ENCODE assay signal across 14 cellular contexts in the genomic region with DNA sequence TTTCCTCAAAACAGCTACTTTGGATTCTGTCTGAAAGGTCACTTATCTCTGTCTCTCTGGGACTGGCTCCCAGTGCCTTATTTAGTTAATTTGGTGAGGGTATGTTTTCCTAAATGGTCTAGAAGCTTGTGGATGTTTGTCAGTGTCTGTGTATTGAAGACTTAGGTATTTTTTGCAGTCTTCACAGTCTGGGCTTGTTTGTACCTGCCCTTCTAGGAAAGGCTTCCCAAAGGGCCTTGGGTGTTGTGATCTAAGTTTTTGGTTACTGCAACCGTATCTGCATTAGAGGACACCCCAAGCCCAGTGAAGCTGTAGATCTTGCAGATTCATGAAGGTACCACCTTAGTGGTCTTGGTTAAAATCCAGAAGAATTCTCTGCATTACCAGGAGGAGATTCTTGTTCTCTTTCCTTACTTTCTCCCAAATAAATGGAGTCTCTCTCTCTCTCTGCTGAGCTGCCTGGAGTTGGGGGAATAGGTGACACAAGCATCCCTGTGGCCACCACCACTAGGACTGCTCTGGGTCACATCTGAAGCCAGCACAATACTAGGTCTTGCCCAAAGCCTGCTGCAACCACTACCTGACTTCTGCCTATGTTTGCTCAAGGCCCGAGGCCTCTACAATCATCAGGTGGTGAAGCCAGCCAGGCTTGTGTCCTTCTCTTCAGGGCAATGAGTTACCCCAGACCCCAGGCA. TPM values are rescaled to one million over a fixed set of nuclear protein-coding genes. Genes with fewer than 3 reads are reported as not detected.
DNase-seq lines count a peak whose midpoint lies in the region; ATAC-seq and TF ChIP-seq lines count a peak whose summit lies in the region.
"Had no signal": no experiment of that assay in that cellular context is flagged by ENCODE, and none has a peak within 500 bp of the region (broad histone marks: within the 10 kb centered on the region; RNA-seq: fewer than 3 reads in every experiment).

No MANE protein-coding gene starts in this region.

- H3K4me3 Mint-ChIP-seq in stimulated activated naive CD8-positive, alpha-beta T cell treated with anti-CD3 and anti-CD28 coated beads, Interleukin-15, amount 100 ng/mL, for 72 hours: no peak overlapping the region
- H3K4me3 Mint-ChIP-seq: CD4-positive, CD25-positive, alpha-beta regulatory T cell had no signal

- H2AK5ac ChIP-seq in neuronal stem cell (ENCODE audit: low read depth, low read length): no peak overlapping the region

- no peak overlapping the region for H3K4me2 ChIP-seq in neuronal stem cell (ENCODE audit: insufficient read depth, low read length, poor library complexity, severe bottlenecking)
- H3K4me2 ChIP-seq: BLaER1 treated with 17β-estradiol and CSF1 and Interleukin-3, amounts not matched to agents 10 nM and 100 nM had no signal

- ATAC-seq in stimulated activated naive CD8-positive, alpha-beta T cell treated with anti-CD3 and anti-CD28 coated beads, Interleukin-15, amount 100 ng/mL, for 72 hours: no peak
- no peak for ATAC-seq in stimulated activated naive CD8-positive, alpha-beta T cell treated with anti-CD3 and anti-CD28 coated beads, Interleukin-15, Interleukin-2, amounts not matched to agents 100 U/mL and 50 U/mL, for 24 hours
- ATAC-seq in foreskin keratinocyte (peak; percentile 28), HG03025 (IDR thresholded peaks at IDR 0.05; ENCODE audit: low FRiP score, unreplicated experiment) (no peak)

- H3K18ac ChIP-seq in neuronal stem cell (ENCODE audit: low read length): no peak overlapping the region

- no CpG with 5 or more reads among the region's 2 CpGs for WGBS in neuronal stem cell (ENCODE audit: extremely low coverage in 2 of 2, insufficient read length in 2 of 2, insufficient replicate concordance in 1 of 2), 2 donors
- WGBS in ovary, 3 donors: 81 to 95% (median 89%) methylated on average over 2 of the region's 2 CpGs

- H2BK120ac ChIP-seq in neuronal stem cell (ENCODE audit: low read depth, low read length): no peak overlapping the region

- peaks cover 9% of the 10 kb centered on the region for H3K4me1 ChIP-seq in foreskin keratinocyte
- H3K4me1 ChIP-seq in neuronal stem cell (ENCODE audit: control insufficient read depth in 2 of 2, insufficient read depth in 1 of 2, low read depth in 1 of 2, low read length in 2 of 2): no peaks in the 10 kb centered on the region
- no peaks in the 10 kb centered on the region for H3K4me1 ChIP-seq in ovary (ENCODE audit: insufficient read depth)

- no peak for TF ChIP-seq POLR2A in ovary (IDR thresholded peaks at IDR 0.05)

- no peak overlapping the region for H2BK15ac ChIP-seq in neuronal stem cell (ENCODE audit: low read length)

- no peaks in the 10 kb centered on the region for H3K36me3 ChIP-seq in neuronal stem cell (replicated peaks in 1 of 2; ENCODE audit: control insufficient read depth in 2 of 2, insufficient read depth in 2 of 2, low read length in 2 of 2)
- no peaks in the 10 kb centered on the region for H3K36me3 ChIP-seq in ovary
- H3K36me3 ChIP-seq: BLaER1 treated with 17β-estradiol and CSF1 and Interleukin-3, amounts not matched to agents 10 nM and 100 nM had no signal

- DNase-seq in stimulated activated naive CD8-positive, alpha-beta T cell treated with anti-CD3 and anti-CD28 coated beads, Interleukin-15, amount 100 ng/mL, for 72 hours: no peak
- no peak for DNase-seq in stimulated activated naive CD8-positive, alpha-beta T cell treated with anti-CD3 and anti-CD28 coated beads, Interleukin-15, Interleukin-2, amounts not matched to agents 100 U/mL and 50 U/mL, for 24 hours
- DNase-seq in foreskin keratinocyte: peak in 1 of 2 donors; percentile 53
- DNase-seq in neuronal stem cell (ENCODE audit: low spot score): no peak
- no peak for DNase-seq in GM20000 (ENCODE audit: low spot score)
- DNase-seq in H4 (ENCODE audit: low spot score): no peak
- no peak for DNase-seq in ovary
- DNase-seq: ACHN; CD4-positive, CD25-positive, alpha-beta regulatory T cell; DMS53; GF-D8; H7 had no signal

- no peak overlapping the region for H3K27ac ChIP-seq in foreskin keratinocyte
- H3K27ac ChIP-seq in neuronal stem cell (replicated peaks; ENCODE audit: low read length): no peak overlapping the region
- H3K27ac ChIP-seq in ovary: no peak overlapping the region
- H3K27ac ChIP-seq: BLaER1 treated with 17β-estradiol and CSF1 and Interleukin-3, amounts not matched to agents 10 nM and 100 nM had no signal

- no peak overlapping the region for H2AFZ ChIP-seq in neuronal stem cell (ENCODE audit: low read length)

- H3K9me3 ChIP-seq in neuronal stem cell (replicated peaks in 1 of 2; ENCODE audit: control insufficient read depth in 2 of 2, insufficient read depth in 1 of 2, low read depth in 1 of 2, low read length in 2 of 2) (no peaks in the 10 kb centered on the region), ovary (no peaks in the 10 kb centered on the region)

- no peak overlapping the region for H3K9ac ChIP-seq in neuronal stem cell (ENCODE audit: low read depth, low read length, poor library complexity)
- H3K9ac ChIP-seq: BLaER1 treated with 17β-estradiol and CSF1 and Interleukin-3, amounts not matched to agents 10 nM and 100 nM had no signal

- no peak overlapping the region for H3K4ac ChIP-seq in neuronal stem cell (ENCODE audit: low read length)

- peak overlapping the region; percentile 12 to 66 for H3K27ac Mint-ChIP-seq in stimulated activated naive CD8-positive, alpha-beta T cell treated with anti-CD3 and anti-CD28 coated beads, Interleukin-15, amount 100 ng/mL, for 72 hours

- intact Hi-C loops in ovary (cut with DNase I): no loop called here

- TF ChIP-seq CTCF in foreskin keratinocyte (conservative IDR thresholded peaks at IDR 0.05) (no peak), GM20000 (IDR thresholded peaks at IDR 0.05; ENCODE audit: extremely low read depth, missing control alignments) (no peak), ovary (IDR thresholded peaks at IDR 0.05) (no peak)

- H3K4me1 Mint-ChIP-seq in stimulated activated naive CD8-positive, alpha-beta T cell treated with anti-CD3 and anti-CD28 coated beads, Interleukin-15, amount 100 ng/mL, for 72 hours: no peaks in the 10 kb centered on the region
- H3K4me1 Mint-ChIP-seq: CD4-positive, CD25-positive, alpha-beta regulatory T cell had no signal

- TF ChIP-seq EP300 in ovary (IDR thresholded peaks at IDR 0.05): no peak

- no peak overlapping the region for H4K91ac ChIP-seq in neuronal stem cell (ENCODE audit: low read depth, low read length, poor library complexity)

- no peaks in the 10 kb centered on the region for H3K27me3 ChIP-seq in foreskin keratinocyte
- H3K27me3 ChIP-seq in neuronal stem cell (ENCODE audit: control insufficient read depth in 3 of 3, insufficient read depth in 3 of 3, low read depth in 1 of 3, low read length in 3 of 3): no peaks in the 10 kb centered on the region
- H3K27me3 ChIP-seq in ovary: no peaks in the 10 kb centered on the region
- H3K27me3 ChIP-seq: BLaER1 treated with 17β-estradiol and CSF1 and Interleukin-3, amounts not matched to agents 10 nM and 100 nM had no signal

- no peak overlapping the region for H2BK12ac ChIP-seq in neuronal stem cell (ENCODE audit: low read length)

- peak overlapping the region; percentile 57 for H3K23ac ChIP-seq in neuronal stem cell (ENCODE audit: low read depth, low read length, poor library complexity)

- no peak overlapping the region for H4K8ac ChIP-seq in neuronal stem cell (ENCODE audit: low read depth, low read length)

- no peaks in the 10 kb centered on the region for H3K27me3 Mint-ChIP-seq in stimulated activated naive CD8-positive, alpha-beta T cell treated with anti-CD3 and anti-CD28 coated beads, Interleukin-15, amount 100 ng/mL, for 72 hours
- H3K27me3 Mint-ChIP-seq: CD4-positive, CD25-positive, alpha-beta regulatory T cell had no signal

- no peak overlapping the region for H3K14ac ChIP-seq in neuronal stem cell (ENCODE audit: low read length)

- no peak overlapping the region for H3K4me3 ChIP-seq in neuronal stem cell (ENCODE audit: low read length in 2 of 2)
- H3K4me3 ChIP-seq in ovary: no peak overlapping the region
- H3K4me3 ChIP-seq: BLaER1 treated with 17β-estradiol and CSF1 and Interleukin-3, amounts not matched to agents 10 nM and 100 nM had no signal

- H3K9me3 Mint-ChIP-seq in stimulated activated naive CD8-positive, alpha-beta T cell treated with anti-CD3 and anti-CD28 coated beads, Interleukin-15, amount 100 ng/mL, for 72 hours: no peaks in the 10 kb centered on the region

- no peak overlapping the region for H2BK5ac ChIP-seq in neuronal stem cell (ENCODE audit: low read length)

- H3K79me1 ChIP-seq in neuronal stem cell (ENCODE audit: low read depth, low read length): no peaks in the 10 kb centered on the region

RNA-seq across cellular contexts. Expression of gene CCNB1, which starts 17.8 kb away (rescaled TPM):
- total RNA-seq in foreskin keratinocyte (210 and 276 TPM in 2 replicates), ovary (1 to 10 TPM; 3.5 to 9.2 (median 6.2) TPM)
- polyA plus RNA-seq in foreskin keratinocyte (187 and 267 TPM in 2 replicates), ovary (10 to 100 TPM in 1 of 2 donors, 1 to 10 TPM in 1; 6.7 to 13.9 TPM)
- 274 TPM for polyA plus RNA-seq in neuronal stem cell (2013, experiment 1 of 2)
- polyA plus RNA-seq in neuronal stem cell (2013, experiment 2 of 2): 269 TPM
- 513 and 514 TPM in 2 replicates for total RNA-seq in H4 (2014; rRNA removed; shearing (Covaris generic))

RNA-seq across cellular contexts. Expression of gene CENPH, which starts 40.3 kb away (rescaled TPM):
- total RNA-seq in foreskin keratinocyte (33.6 and 37.9 TPM in 2 replicates), ovary (1 to 10 TPM; 2.3 to 6.4 (median 4.2) TPM)
- polyA plus RNA-seq in foreskin keratinocyte (32.7 and 45.1 TPM in 2 replicates), ovary (1 to 10 TPM; 4.3 to 9.6 TPM)
- 126 TPM for polyA plus RNA-seq in neuronal stem cell (2013, experiment 1 of 2)
- 128 TPM for polyA plus RNA-seq in neuronal stem cell (2013, experiment 2 of 2)
- 41.7 and 45.8 TPM in 2 replicates for total RNA-seq in H4 (2014; rRNA removed; shearing (Covaris generic))

RNA-seq across cellular contexts. Expression of gene SLC30A5, which starts 55.3 kb away (rescaled TPM):
- total RNA-seq in foreskin keratinocyte: 44.0 and 49.6 TPM in 2 replicates
- 21.6 and 30.7 TPM in 2 replicates for polyA plus RNA-seq in foreskin keratinocyte
- 27.2 TPM for polyA plus RNA-seq in neuronal stem cell (2013, experiment 1 of 2)
- polyA plus RNA-seq in neuronal stem cell (2013, experiment 2 of 2): 28.0 TPM
- total RNA-seq in H4 (2014; rRNA removed; shearing (Covaris generic)): 45.8 and 64.2 TPM in 2 replicates
- total RNA-seq in ovary: 10 to 100 TPM; 34.9 to 61.5 (median 46.5) TPM
- 10 to 100 TPM; 25.6 to 36.8 TPM for polyA plus RNA-seq in ovary

Comparison
In these comparisons a context has a peak if more than half of its experiments do, and no peak if none do; other contexts are left out.
1. RNA of gene CCNB1, which starts 17.8 kb away (total RNA-seq): 513 to 514 TPM in H4 and 210 to 276 TPM in foreskin keratinocyte; 3.5 to 9.2 TPM in ovary; every median in the first group is over 10 times any median in the second.